Comparison of ENCODE assay signal across 7 cellular contexts in the genomic region with DNA sequence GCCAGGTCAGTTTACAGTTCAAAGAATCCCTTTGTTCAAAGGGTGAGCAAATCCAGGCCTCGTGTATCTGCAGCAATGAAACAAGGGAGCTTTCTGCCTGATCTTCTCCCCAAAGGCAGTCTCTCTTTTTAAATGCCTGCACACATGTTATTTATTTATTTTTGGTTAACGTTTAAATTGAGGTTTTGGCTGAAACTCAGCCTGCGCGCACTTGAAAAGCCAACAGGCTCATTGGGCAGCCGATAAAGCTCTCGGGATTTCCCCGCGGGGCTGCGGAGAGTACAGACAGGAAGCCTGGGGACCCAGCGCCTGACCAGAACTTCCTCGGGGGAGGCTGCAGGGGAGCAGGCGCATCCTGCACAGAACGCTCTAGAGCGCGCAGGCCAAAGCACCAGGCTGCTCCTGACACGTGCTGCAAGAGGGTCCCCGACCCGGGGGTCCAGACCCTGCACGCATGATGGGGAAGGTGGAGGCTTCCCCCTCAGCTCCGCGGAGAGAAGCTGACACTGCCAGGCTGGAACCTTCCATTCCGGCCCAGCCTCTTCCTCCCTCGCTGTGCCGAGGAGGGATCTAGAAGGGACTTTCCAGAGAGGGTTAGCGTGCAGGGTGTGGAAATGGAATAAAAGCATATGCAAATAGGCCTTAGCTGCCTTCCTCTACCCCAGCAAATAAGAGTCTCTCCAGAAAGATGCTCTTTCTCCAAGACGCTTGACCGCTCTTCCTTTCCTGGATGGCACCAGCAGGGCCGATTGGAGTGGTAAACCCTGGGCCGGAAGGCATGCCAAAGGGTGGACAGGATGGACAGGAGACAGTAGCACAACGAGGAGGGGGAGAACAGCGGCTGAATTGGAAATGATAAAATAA. TPM values are rescaled to one million over a fixed set of nuclear protein-coding genes. Genes with fewer than 3 reads are reported as not detected.
A peak's percentile ranks its signal among the peaks of the same experiment; 100 is the strongest.
DNase-seq lines count a peak whose midpoint lies in the region; ATAC-seq and FAIRE-seq lines count a peak whose summit lies in the region.

No MANE protein-coding gene starts in this region.

- H3K27me3 ChIP-seq in small intestine (ENCODE audit: control insufficient read depth in 2 of 2, insufficient read depth in 2 of 2, low read length in 2 of 2), result no peaks in the 10 kb centered on the region

- 4 to 12% (median 11%) methylated on average over 31 of the region's 31 CpGs for WGBS in small intestine, 3 donors

- no peak for FAIRE-seq in small intestine (lab: Jason Lieb, UNC)

- peak overlapping the region in 1 of 2 donors; percentile 42 for H3K27ac ChIP-seq in small intestine (ENCODE audit: low read depth in 1 of 2, low read length in 1 of 2)

- H3K27ac Mint-ChIP-seq in activated naive CD4-positive, alpha-beta T cell treated with anti-CD3 and anti-CD28 coated beads, Interleukin-2, amount 50 U/mL, for 72 hours, result peak overlapping the region; percentile 94 to 99

- peaks cover 20 to 43% of the 10 kb centered on the region in 2 donors for H3K36me3 Mint-ChIP-seq in activated naive CD4-positive, alpha-beta T cell treated with anti-CD3 and anti-CD28 coated beads, Interleukin-2, amount 50 U/mL, for 72 hours

- peak overlapping the region in 1 of 2 donors; percentile 36 for H3K4me3 ChIP-seq in small intestine (ENCODE audit: low read depth in 1 of 2, low read length in 2 of 2)

- H3K9me3 Mint-ChIP-seq in activated naive CD4-positive, alpha-beta T cell treated with anti-CD3 and anti-CD28 coated beads, Interleukin-2, amount 50 U/mL, for 72 hours, result no peaks in the 10 kb centered on the region

- DNase-seq in SKM-1 treated with dmso at 0.1 percent for 144 hours (lab: John Stamatoyannopoulos, UW; ENCODE audit: unreplicated experiment), result peak; percentile 51
- DNase-seq in activated naive CD4-positive, alpha-beta T cell treated with anti-CD3 and anti-CD28 coated beads, Interleukin-2, amount 50 U/mL, for 72 hours (ENCODE audit: low spot score in 2 of 2), result peak; percentile 71 to 90
- DNase-seq in left cardiac atrium, result peak; percentile 59
- peak; percentile 46 for DNase-seq in small intestine
- no peak for DNase-seq in cerebellar cortex (ENCODE audit: low spot score)

- peaks cover 6 to 8% of the 10 kb centered on the region in 2 donors for H3K4me1 ChIP-seq in small intestine (ENCODE audit: control insufficient read depth in 2 of 2, insufficient read depth in 1 of 2, low read depth in 1 of 2, low read length in 1 of 2)

- H3K36me3 ChIP-seq in small intestine (ENCODE audit: control insufficient read depth in 2 of 2, insufficient read depth in 2 of 2, low read length in 2 of 2), result no peaks in the 10 kb centered on the region

- peak; percentile 82 for ATAC-seq in GM18858 (IDR thresholded peaks at IDR 0.05; ENCODE audit: unreplicated experiment)
- ATAC-seq in HG03025 (IDR thresholded peaks at IDR 0.05; ENCODE audit: low FRiP score, unreplicated experiment), result peak; percentile 92
- ATAC-seq in activated naive CD4-positive, alpha-beta T cell treated with anti-CD3 and anti-CD28 coated beads, Interleukin-2, amount 50 U/mL, for 72 hours, result peak; percentile 90
- ATAC-seq in left cardiac atrium, result peak; percentile 61 to 88

- intact Hi-C loops in left cardiac atrium (cut with DNase I), result no loop called here

- no peaks in the 10 kb centered on the region for H3K9me3 ChIP-seq in small intestine (ENCODE audit: control insufficient read depth, low read depth)

RNA-seq across cellular contexts. Expression of a gene that starts 46.1 kb away (rescaled TPM):
- total RNA-seq in activated naive CD4-positive, alpha-beta T cell treated with anti-CD3 and anti-CD28 coated beads, Interleukin-2, amount 50 U/mL, for 72 hours, result 100 to 1,000 TPM; 165 to 373 TPM
- total RNA-seq in left cardiac atrium, result 1 to 10 TPM; 2.4 to 3.3 TPM
- polyA plus RNA-seq in small intestine, result 10 to 100 TPM in 2 of 3 donors, 1 to 10 TPM in 1; 8.4 to 98.9 (median 12.1) TPM

RNA-seq across cellular contexts. Expression of a gene that starts 48.9 kb away (rescaled TPM):
- total RNA-seq in activated naive CD4-positive, alpha-beta T cell treated with anti-CD3 and anti-CD28 coated beads, Interleukin-2, amount 50 U/mL, for 72 hours, result 10 to 100 TPM; 36.5 to 53.5 TPM
- total RNA-seq in left cardiac atrium, result 10 to 100 TPM; 38.9 to 46.2 TPM
- polyA plus RNA-seq in small intestine, result 10 to 100 TPM; 19.9 to 44.0 (median 32.9) TPM

Comparison
In these comparisons a context has a peak if more than half of its experiments do, and no peak if none do; other contexts are left out.
1. RNA of a gene that starts 46.1 kb away (total RNA-seq): 165 to 373 TPM in activated naive CD4-positive, alpha-beta T cell treated with anti-CD3 and anti-CD28 coated beads, Interleukin-2, amount 50 U/mL, for 72 hours; 2.4 to 3.3 TPM in left cardiac atrium; every median in the first group is over 10 times any median in the second.
2. Peak in every context shown above with its lines, with median percentiles within 50 percentile points of each other: ATAC-seq.